ENCODE assay signal across 8 cellular contexts in genomic region chr20:2839732-2840137, GRCh38. TPM values are rescaled to one million over a fixed set of nuclear protein-coding genes. Genes with fewer than 3 reads are reported as not detected.
A peak's percentile ranks its signal among the peaks of the same experiment; 100 is the strongest.
DNase-seq lines count a peak whose midpoint lies in the region; ATAC-seq, FAIRE-seq and TF ChIP-seq lines count a peak whose summit lies in the region.

No MANE protein-coding gene starts in this region.

- H3K27me3 ChIP-seq in heart right ventricle (no peaks in the 10 kb centered on the region), bronchial epithelial cell (ENCODE audit: control insufficient read depth, insufficient read depth, low read length) (no peaks in the 10 kb centered on the region), mucosa of rectum (ENCODE audit: control insufficient read depth in 2 of 2, insufficient read depth in 2 of 2, low read length in 2 of 2) (no peaks in the 10 kb centered on the region), vagina (no peaks in the 10 kb centered on the region)

- no peak for TF ChIP-seq CTCF in heart right ventricle (IDR thresholded peaks at IDR 0.05)
- no peak for TF ChIP-seq CTCF in bronchial epithelial cell (IDR thresholded peaks at IDR 0.05; ENCODE audit: insufficient read depth, low read length, severe bottlenecking)
- TF ChIP-seq CTCF in vagina (IDR thresholded peaks at IDR 0.05): no peak

- H3K9ac ChIP-seq in mucosa of rectum (ENCODE audit: low read depth in 1 of 2, low read length in 2 of 2): peak overlapping the region in 1 of 2 donors; percentile 82

- peaks cover 0 to 23% (median 18%) of the 10 kb centered on the region in 9 donors for H3K4me1 ChIP-seq in heart right ventricle
- H3K4me1 ChIP-seq in mucosa of rectum (ENCODE audit: control insufficient read depth in 2 of 2, insufficient read depth in 2 of 2, low read length in 2 of 2): peaks cover 10 to 14% of the 10 kb centered on the region in 2 donors
- peaks cover 35% of the 10 kb centered on the region for H3K4me1 ChIP-seq in vagina

- FAIRE-seq in bronchial epithelial cell (lab: Jason Lieb, UNC): peak; percentile 7

- no peak for TF ChIP-seq POLR2A in vagina (IDR thresholded peaks at IDR 0.05)

- ATAC-seq in heart right ventricle: no peak
- no peak for ATAC-seq in Right ventricle myocardium superior (ENCODE audit: poor library complexity)
- ATAC-seq in GM21447 (IDR thresholded peaks at IDR 0.05; ENCODE audit: unreplicated experiment): no peak

- 79 to 81% methylated on average over 21 of the region's 21 CpGs for WGBS in heart right ventricle, 2 donors

- intact Hi-C loops in heart right ventricle (cut with DNase I): loop anchor here in 6 of 10 donors (2.0 to 10.0 kb wide), 6 partner anchors 77 to 187 kb away; partner anchors contain the start of genes EBF4 (in 1 of the 6), IDH3B (in 1 of the 6) and NOP56 (in 1 of the 6)
- intact Hi-C loops in Right ventricle myocardium superior (cut with DNase I): no loop called here
- intact Hi-C loops in vagina (cut with DNase I): no loop called here

- peak overlapping the region in 9 of 10 donors; percentile 91 to 98 (median 93) for H3K27ac ChIP-seq in heart right ventricle
- no peak overlapping the region for H3K27ac ChIP-seq in mucosa of rectum (ENCODE audit: low read depth in 2 of 2, low read length in 2 of 2)
- H3K27ac ChIP-seq in vagina: peak overlapping the region; percentile 93

- H3K36me3 ChIP-seq in heart right ventricle (peaks cover 0 to 44% (median 0%) of the 10 kb centered on the region in 9 donors), bronchial epithelial cell (ENCODE audit: control insufficient read depth, insufficient read depth, low read length) (no peaks in the 10 kb centered on the region), mucosa of rectum (ENCODE audit: control insufficient read depth in 2 of 2, insufficient read depth in 2 of 2, low read length in 2 of 2) (peaks cover 0 to 7% of the 10 kb centered on the region in 2 donors), vagina (peaks cover 0 to 20% of the 10 kb centered on the region in 2 donors)

- peak overlapping the region; percentile 73 to 97 (median 90) for H3K4me3 ChIP-seq in heart right ventricle
- H3K4me3 ChIP-seq in bronchial epithelial cell (ENCODE audit: low read depth, low read length): peak overlapping the region; percentile 90
- H3K4me3 ChIP-seq in mucosa of rectum (ENCODE audit: low read length in 2 of 2): peak overlapping the region; percentile 88 to 94
- H3K4me3 ChIP-seq in vagina: peak overlapping the region; percentile 81 to 88

- DNase-seq in heart right ventricle (no peak), Right ventricle myocardium superior (no peak), bronchial epithelial cell (ENCODE audit: low read depth) (no peak), vagina (ENCODE audit: extremely low spot score in 2 of 2) (peak in 1 of 2 donors; percentile 88), NCI-H526 treated with DMSO at 0.1 percent for 48 hours (lab: John Stamatoyannopoulos, UW) (no peak)
- no peak for DNase-seq in stimulated activated CD4-positive, alpha-beta T cell treated with anti-CD3 and anti-CD28 coated beads, Interleukin-4, amount 100 ng/mL, for 24 hours

- H3K9me3 ChIP-seq in heart right ventricle (no peaks in the 10 kb centered on the region), mucosa of rectum (ENCODE audit: control insufficient read depth in 2 of 2, low read length in 2 of 2) (no peaks in the 10 kb centered on the region), vagina (no peaks in the 10 kb centered on the region)

RNA-seq across cellular contexts. Expression of gene PCED1A, which starts 0.7 kb away (rescaled TPM):
- 10 to 100 TPM in 3 of 10 donors, 1 to 10 TPM in 7; 4.5 to 11.9 (median 6.5) TPM for total RNA-seq in heart right ventricle
- 10 to 100 TPM; 10.3 to 36.9 TPM for polyA plus RNA-seq in heart right ventricle
- total RNA-seq in Right ventricle myocardium superior: 7.3 TPM
- 12.9 and 17.9 TPM in 2 replicates for total RNA-seq in bronchial epithelial cell
- total RNA-seq in vagina: 22.1 TPM

RNA-seq across cellular contexts. Expression of gene VPS16, which starts 0.8 kb away (rescaled TPM):
- 10 to 100 TPM; 13.0 to 22.8 (median 19.3) TPM for total RNA-seq in heart right ventricle
- 10 to 100 TPM; 23.6 to 44.7 TPM for polyA plus RNA-seq in heart right ventricle
- total RNA-seq in Right ventricle myocardium superior: 17.1 TPM
- total RNA-seq in bronchial epithelial cell: 33.2 and 33.4 TPM in 2 replicates
- 30.0 TPM for total RNA-seq in vagina

RNA-seq across cellular contexts. Expression of gene TMEM239, which starts 23.6 kb away (rescaled TPM):
- total RNA-seq in heart right ventricle (not detected), Right ventricle myocardium superior (not detected), bronchial epithelial cell (not detected in 2 replicates), vagina (not detected)
- polyA plus RNA-seq in heart right ventricle: not detected

RNA-seq across cellular contexts. Expression of gene C20orf141, which starts 24.9 kb away (rescaled TPM):
- total RNA-seq in heart right ventricle (not detected), Right ventricle myocardium superior (not detected), bronchial epithelial cell (not detected in 2 replicates), vagina (not detected)
- polyA plus RNA-seq in heart right ventricle: not detected

RNA-seq across cellular contexts. Expression of gene PTPRA, which starts 33.5 kb away (rescaled TPM):
- 10 to 100 TPM; 22.1 to 37.3 (median 30.1) TPM for total RNA-seq in heart right ventricle
- polyA plus RNA-seq in heart right ventricle: 10 to 100 TPM in 1 of 2 donors, 1 to 10 TPM in 1; 8.9 to 16.7 TPM
- 24.2 TPM for total RNA-seq in Right ventricle myocardium superior
- 20.8 and 25.2 TPM in 2 replicates for total RNA-seq in bronchial epithelial cell
- total RNA-seq in vagina: 45.7 TPM

Comparison
In these comparisons a context has a peak if more than half of its experiments do, and no peak if none do; other contexts are left out.
1. intact Hi-C loops: an anchor here in heart right ventricle (2.0 to 10.0 kb wide); none called in Right ventricle myocardium superior and vagina.
2. H3K27ac ChIP-seq: peak in heart right ventricle (9 of 10) and vagina (single experiment); none in mucosa of rectum (0 of 2).
3. Peak in every context shown above with its lines, with median percentiles within 50 percentile points of each other: H3K4me3 ChIP-seq.